In genomic region chr2:133720429-133720828, GRCh38 we compare ENCODE assay signal across 25 cellular contexts.
"Had no signal": no experiment of that assay in that cellular context is flagged by ENCODE, and none has a peak within 500 bp of the region (broad histone marks: within the 10 kb centered on the region; RNA-seq: fewer than 3 reads in every experiment).

No MANE protein-coding gene starts in this region.

- H3K4me1 ChIP-seq: stomach, testis, thyroid gland, tibial nerve, transverse colon, upper lobe of left lung, upper lobe of right lung, uterus had no signal

- H3K27ac ChIP-seq: stomach, suprapubic skin, testis, thoracic aorta, thyroid gland, tibial artery, tibial nerve, transverse colon, upper lobe of left lung, upper lobe of right lung, uterus, vagina had no signal

- H3K9me3 ChIP-seq: stomach, suprapubic skin, testis, thoracic aorta, thyroid gland, tibial artery, tibial nerve, transverse colon, upper lobe of left lung, upper lobe of right lung, uterus, vagina had no signal

- H3K4me3 ChIP-seq: stomach, suprapubic skin, testis, thoracic aorta, thyroid gland, tibial artery, tibial nerve, transverse colon, upper lobe of left lung, upper lobe of right lung, uterus, vagina had no signal

- ATAC-seq: stimulated activated effector memory CD8-positive, alpha-beta T cell treated with anti-CD3 and anti-CD28 coated beads, Interleukin-12 subunit alpha, Interleukin-12 subunit beta, amount 100 ng/mL, for 72 hours; stimulated activated memory B cell treated with anti-CD40 and anti-IgM and Interleukin-4, amounts not matched to agents 10 μg/mL and 1 μg/mL and 100 μg/mL, for 72 hours; stimulated activated naive B cell treated with anti-CD40 and anti-IgM and Interleukin-4, amounts not matched to agents 10 μg/mL and 1 μg/mL and 100 μg/mL, for 72 hours; stimulated activated naive CD8-positive, alpha-beta T cell treated with anti-CD3 and anti-CD28 coated beads, Interleukin-15, amount 100 ng/mL, for 72 hours; stimulated activated naive CD8-positive, alpha-beta T cell treated with anti-CD3 and anti-CD28 coated beads, Interleukin-15, Interleukin-2, amounts not matched to agents 100 U/mL and 50 U/mL, for 24 hours; upper lobe of right lung had no signal

- DNase-seq: stimulated activated CD4-positive, alpha-beta T cell treated with anti-CD3 and anti-CD28 coated beads, Interleukin-2, amount 100 ng/mL, for 48 hours; stimulated activated CD4-positive, alpha-beta T cell treated with anti-CD3 and anti-CD28 coated beads, Interleukin-4, amount 100 ng/mL, for 1 hour; stimulated activated CD4-positive, alpha-beta T cell treated with anti-CD3 and anti-CD28 coated beads, Interleukin-4, amount 100 ng/mL, for 4 hours; stimulated activated CD8-positive, alpha-beta memory T cell treated with anti-CD3 and anti-CD28 coated beads, Interleukin-4, amount 100 ng/mL, for 48 hours; stimulated activated naive B cell treated with anti-CD40 and anti-IgM and Interleukin-4, amounts not matched to agents 10 μg/mL and 1 μg/mL and 100 μg/mL, for 72 hours; stimulated activated naive CD4-positive, alpha-beta T cell; stimulated activated naive CD4-positive, alpha-beta T cell treated with Interleukin-2 at 50 U/mL for 16 hours; stimulated activated naive CD8-positive, alpha-beta T cell treated with anti-CD3 and anti-CD28 coated beads, Interleukin-15, amount 100 ng/mL, for 72 hours; stimulated activated naive CD8-positive, alpha-beta T cell treated with anti-CD3 and anti-CD28 coated beads, Interleukin-15, Interleukin-2, amounts not matched to agents 100 U/mL and 50 U/mL, for 24 hours; stomach; substantia nigra; testis; thyroid gland; tibial artery; transverse colon; trophoblast cell; upper lobe of left lung; upper lobe of right lung; uterus had no signal

- H3K27me3 ChIP-seq: stomach, suprapubic skin, testis, thyroid gland, tibial artery, tibial nerve, transverse colon, upper lobe of left lung, upper lobe of right lung, uterus, vagina had no signal

- H3K36me3 ChIP-seq: stomach, suprapubic skin, thoracic aorta, thyroid gland, tibial artery, tibial nerve, transverse colon, upper lobe of left lung, upper lobe of right lung, uterus, vagina had no signal
